Comparison of ENCODE assay signal across 9 cellular contexts in genomic region chr5:55231029-55231475, GRCh38. TPM values are rescaled to one million over a fixed set of nuclear protein-coding genes. Genes with fewer than 3 reads are reported as not detected.
A peak's percentile ranks its signal among the peaks of the same experiment; 100 is the strongest.
DNase-seq lines count a peak whose midpoint lies in the region; ATAC-seq, FAIRE-seq and TF ChIP-seq lines count a peak whose summit lies in the region.
"Had no signal": no experiment of that assay in that cellular context is flagged by ENCODE, and none has a peak within 500 bp of the region (broad histone marks: within the 10 kb centered on the region; RNA-seq: fewer than 3 reads in every experiment).

No MANE protein-coding gene starts in this region.

- intact Hi-C loops in body of pancreas (cut with DNase I): no loop called here
- intact Hi-C loops in posterior cingulate gyrus (cut with DNase I): loop anchor here (5.0 kb wide), 1 partner anchor 54 kb away; no protein-coding TSS in a partner anchor

- in situ Hi-C loops in HAP-1 (cut with MboI; ENCODE audit: low sequenced_read_pairs): no loop called here

- TF ChIP-seq CTCF in AG04449 (IDR thresholded peaks at IDR 0.05; ENCODE audit: insufficient read depth, low read length, missing control alignments): no peak
- no peak for TF ChIP-seq CTCF in body of pancreas (IDR thresholded peaks at IDR 0.05)

- H3K36me3 ChIP-seq in HAP-1 (replicated peaks) (peaks cover 8% of the 10 kb centered on the region; the same call in 1 of the 2 replicates), body of pancreas (replicated peaks in 1 of 2; ENCODE audit: insufficient read depth in 1 of 2, low read depth in 2 of 2) (no peaks in the 10 kb centered on the region), muscle layer of duodenum (ENCODE audit: control insufficient read depth in 1 of 2, insufficient read depth in 2 of 2, low read length in 2 of 2) (no peaks in the 10 kb centered on the region)

- TF ChIP-seq POLR2A in body of pancreas (IDR thresholded peaks at IDR 0.05) (peak in 1 of 3 donors; percentile 21), GM12891 (IDR thresholded peaks at IDR 0.05; ENCODE audit: low read depth, low read length) (no peak)

- H3K4me3 ChIP-seq in AG04449 (ENCODE audit: low read depth, low read length): peak overlapping the region; percentile 30
- peak overlapping the region; percentile 65 for H3K4me3 ChIP-seq in HAP-1
- H3K4me3 ChIP-seq in body of pancreas: peak overlapping the region; percentile 47 to 51
- H3K4me3 ChIP-seq in muscle layer of duodenum (ENCODE audit: low read depth in 1 of 2, low read length in 2 of 2): peak overlapping the region; percentile 63 to 77

- CTCF ChIA-PET in AG04449 (lab: Yijun Ruan, JAX): interaction anchor here (1.3 to 1.6 kb wide), 2 partner anchors 11 to 75 kb away, joined by 4 to 9 read pairs; no protein-coding TSS in a partner anchor

- WGBS in body of pancreas, 2 donors: 3 to 15% methylated on average over 10 to 12 of the region's 12 CpGs

- ATAC-seq in body of pancreas: no peak

- H3K4me1 ChIP-seq in HAP-1 (peaks cover 21% of the 10 kb centered on the region), body of pancreas (peaks cover 47% of the 10 kb centered on the region), muscle layer of duodenum (ENCODE audit: control insufficient read depth in 1 of 2, insufficient read depth in 2 of 2, low read length in 2 of 2) (peaks cover 6 to 57% of the 10 kb centered on the region in 2 donors)

- FAIRE-seq in GM12891 (lab: Jason Lieb, UNC): no peak

- DNase-seq in AG04449 (ENCODE audit: low read depth, low spot score) (no peak), HAP-1 (ENCODE audit: low spot score in 2 of 2) (peak in 1 of 2 experiments; percentile 33), body of pancreas (no peak), T1000 (lab: John Stamatoyannopoulos, UW) (no peak), posterior cingulate gyrus (no peak), GM12891 (ENCODE audit: insufficient read length, low spot score) (no peak), NCI-H2081 (lab: John Stamatoyannopoulos, UW) (no peak)
- DNase-seq: GF-D8 had no signal

- H3K27me3 ChIP-seq in HAP-1 (ENCODE audit: low read depth): no peaks in the 10 kb centered on the region
- H3K27me3 ChIP-seq in body of pancreas: no peaks in the 10 kb centered on the region
- H3K27me3 ChIP-seq in muscle layer of duodenum (ENCODE audit: low read depth, low read length): peaks cover 87% of the 10 kb centered on the region

- H3K9me3 ChIP-seq in HAP-1: no peaks in the 10 kb centered on the region
- H3K9me3 ChIP-seq in body of pancreas: no peaks in the 10 kb centered on the region
- no peaks in the 10 kb centered on the region for H3K9me3 ChIP-seq in muscle layer of duodenum (ENCODE audit: control insufficient read depth in 1 of 2, low read length in 2 of 2)

- POLR2A ChIA-PET in AG04449 (lab: Yijun Ruan, JAX): no interaction called here

- H3K27ac ChIP-seq in body of pancreas (peak overlapping the region in 3 of 4 donors; percentile 73 to 91 (median 88)), muscle layer of duodenum (ENCODE audit: low read length) (no peak overlapping the region)

TF ChIP-seq in GM12891, 5 proteins besides CTCF, POLR2A, EP300 and RAD21:
- TF ChIP-seq TAF1 (IDR thresholded peaks at IDR 0.05; ENCODE audit: low read depth, low read length): no peak
- TF ChIP-seq SPI1 (IDR thresholded peaks at IDR 0.05; ENCODE audit: low read depth, low read length): no peak
- TF ChIP-seq PAX5 (IDR thresholded peaks at IDR 0.05; ENCODE audit: insufficient read depth, low read length, severe bottlenecking): no peak
- no peak for TF ChIP-seq POU2F2 (IDR thresholded peaks at IDR 0.05; ENCODE audit: low read depth, low read length)
- no peak for TF ChIP-seq POLR2AphosphoS5 (IDR thresholded peaks at IDR 0.05; ENCODE audit: low read depth, low read length)
TF ChIP-seq in GM12891: peak in this region for 0.

RNA-seq across cellular contexts. Expression of gene CCNO, which starts 2.4 kb away (rescaled TPM):
- total RNA-seq in body of pancreas: 10 to 100 TPM in 1 of 2 donors, 1 to 10 TPM in 1; 7.3 to 10.5 TPM
- polyA plus RNA-seq in GM12891 (2012; ENCODE audit: low read depth, missing spikeins): not detected

RNA-seq across cellular contexts. Expression of gene MCIDAS, which starts 3.9 kb away (rescaled TPM):
- total RNA-seq in body of pancreas: 1 to 10 TPM in 1 of 2 donors, not detected in 1; 1.3 TPM
- polyA plus RNA-seq in GM12891 (2012; ENCODE audit: low read depth, missing spikeins): not detected

RNA-seq across cellular contexts. Expression of gene CDC20B, which starts 58.1 kb away (rescaled TPM):
- not detected for total RNA-seq in body of pancreas
- polyA plus RNA-seq in GM12891 (2012; ENCODE audit: low read depth, missing spikeins): not detected
